ENCODE assay signal across 10 cellular contexts in the genomic region with DNA sequence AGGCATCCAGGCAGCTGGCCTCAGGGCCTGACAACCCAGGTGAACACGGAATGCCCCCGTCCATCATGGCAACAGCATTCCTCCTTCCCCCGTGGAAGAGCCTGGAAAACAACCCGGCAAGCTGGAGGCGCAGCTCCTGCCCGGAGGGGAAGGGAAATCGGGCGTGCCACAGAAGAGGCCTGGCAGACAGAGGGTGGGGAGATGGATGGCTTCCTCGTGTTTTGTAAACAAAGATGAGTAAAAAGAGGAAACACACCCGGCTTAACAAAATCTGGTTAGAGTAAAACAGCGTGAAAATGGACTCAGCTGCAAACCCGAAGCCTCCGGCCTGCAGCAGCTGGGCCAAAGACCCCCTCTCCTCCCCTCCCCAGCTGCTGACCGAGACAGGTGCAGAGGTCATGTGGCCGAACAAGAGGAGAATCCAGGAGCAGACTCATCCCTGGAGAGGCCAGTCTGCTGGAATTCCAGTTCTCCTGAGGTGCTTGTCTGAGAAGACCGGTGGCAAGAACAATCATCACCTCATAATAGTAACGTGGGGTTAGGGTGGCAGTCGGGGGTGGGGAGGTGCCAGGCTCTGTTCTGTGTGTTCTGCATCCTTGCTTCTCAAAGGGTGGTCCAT. TPM values are rescaled to one million over a fixed set of nuclear protein-coding genes. Genes with fewer than 3 reads are reported as not detected.
DNase-seq lines count a peak whose midpoint lies in the region; ATAC-seq and TF ChIP-seq lines count a peak whose summit lies in the region.
"Had no signal": no experiment of that assay in that cellular context is flagged by ENCODE, and none has a peak within 500 bp of the region (broad histone marks: within the 10 kb centered on the region; RNA-seq: fewer than 3 reads in every experiment).

No MANE protein-coding gene starts in this region.

- WGBS in transverse colon (ENCODE audit: low coverage in 1 of 2), 2 donors = 25 to 47% methylated on average over 5 to 18 of the region's 18 CpGs

- peak overlapping the region; percentile 0 for H3K4me3 ChIP-seq in lower lobe of right lung
- no peak overlapping the region for H3K4me3 ChIP-seq in transverse colon

- no peaks in the 10 kb centered on the region for H3K9me3 Mint-ChIP-seq in activated naive CD8-positive, alpha-beta T cell treated with anti-CD3 and anti-CD28 coated beads for 36 hours
- H3K9me3 Mint-ChIP-seq: natural killer cell had no signal

- peaks cover 2% of the 10 kb centered on the region for H3K36me3 Mint-ChIP-seq in activated naive CD8-positive, alpha-beta T cell treated with anti-CD3 and anti-CD28 coated beads for 36 hours
- H3K36me3 Mint-ChIP-seq: natural killer cell had no signal

- DNase-seq in SHP77 treated with DMSO at 0.1 percent for 48 hours (lab: John Stamatoyannopoulos, UW) = peak; percentile 25
- no peak for DNase-seq in SHP77 (lab: John Stamatoyannopoulos, UW)
- DNase-seq in lower lobe of right lung = no peak
- DNase-seq in transverse colon = no peak
- DNase-seq in activated naive CD8-positive, alpha-beta T cell treated with anti-CD3 and anti-CD28 coated beads for 36 hours = no peak
- no peak for DNase-seq in HPDE6-E6E7 (ENCODE audit: extremely low spot score)
- DNase-seq: natural killer cell had no signal

- no peak for TF ChIP-seq POLR2A in transverse colon (IDR thresholded peaks at IDR 0.05)

- H3K4me1 ChIP-seq in lower lobe of right lung (peaks cover 83% of the 10 kb centered on the region), transverse colon (peaks cover 45 to 90% (median 62%) of the 10 kb centered on the region in 4 donors)

- H3K36me3 ChIP-seq in lower lobe of right lung = peaks cover 25% of the 10 kb centered on the region
- H3K36me3 ChIP-seq in transverse colon = no peaks in the 10 kb centered on the region

- TF ChIP-seq CTCF in VCaP (conservative IDR thresholded peaks at IDR 0.05) = no peak
- TF ChIP-seq CTCF in lower lobe of right lung (IDR thresholded peaks at IDR 0.05) = no peak
- TF ChIP-seq CTCF in transverse colon (IDR thresholded peaks at IDR 0.05) = no peak

- H3K27me3 ChIP-seq in lower lobe of right lung (ENCODE audit: low read depth) (no peaks in the 10 kb centered on the region), transverse colon (no peaks in the 10 kb centered on the region)

- H3K27me3 Mint-ChIP-seq in activated naive CD8-positive, alpha-beta T cell treated with anti-CD3 and anti-CD28 coated beads for 36 hours = no peaks in the 10 kb centered on the region

- no peak overlapping the region for H3K4me3 Mint-ChIP-seq in activated naive CD8-positive, alpha-beta T cell treated with anti-CD3 and anti-CD28 coated beads for 36 hours
- H3K4me3 Mint-ChIP-seq: natural killer cell had no signal

- in situ Hi-C loops in transverse colon (cut with MboI; ENCODE audit: low pct_ligation_motif_present in 1 of 4, low pct_unique_long_range_greater_than_20kb in 1 of 4, low sequenced_read_pairs in 3 of 4) = no loop called here

- H3K27ac ChIP-seq in VCaP (peak overlapping the region; percentile 51), lower lobe of right lung (peak overlapping the region; percentile 79), transverse colon (peak overlapping the region; percentile 73 to 94 (median 84))
- H3K27ac ChIP-seq: C4-2B had no signal

- H3K9me3 ChIP-seq in lower lobe of right lung (no peaks in the 10 kb centered on the region), transverse colon (no peaks in the 10 kb centered on the region)

- ATAC-seq in lower lobe of right lung (peak in 1 of 2 donors; percentile 2), HG03025 (IDR thresholded peaks at IDR 0.05; ENCODE audit: low FRiP score, unreplicated experiment) (no peak)
- ATAC-seq: natural killer cell had no signal

- peaks cover 37% of the 10 kb centered on the region for H3K4me1 Mint-ChIP-seq in activated naive CD8-positive, alpha-beta T cell treated with anti-CD3 and anti-CD28 coated beads for 36 hours

- TF ChIP-seq EP300 in transverse colon (IDR thresholded peaks at IDR 0.05; ENCODE audit: low read depth) = no peak

- H3K27ac Mint-ChIP-seq in activated naive CD8-positive, alpha-beta T cell treated with anti-CD3 and anti-CD28 coated beads for 36 hours = no peak overlapping the region
- H3K27ac Mint-ChIP-seq: natural killer cell had no signal

- intact Hi-C loops in lower lobe of right lung (cut with DNase I) (no loop called here), transverse colon (cut with DNase I; ENCODE audit: low total_unique reads) (no loop called here)

RNA-seq across cellular contexts. Expression of gene BMF, which starts 15.3 kb away (rescaled TPM):
- 17.2 TPM for total RNA-seq in lower lobe of right lung
- total RNA-seq in transverse colon = 10 to 100 TPM; 13.3 to 35.4 (median 25.1) TPM
- total RNA-seq in activated naive CD8-positive, alpha-beta T cell treated with anti-CD3 and anti-CD28 coated beads for 36 hours = 1 to 10 TPM; 5.1 to 5.4 TPM

RNA-seq across cellular contexts. Expression of gene SRP14, which starts 54.4 kb away (rescaled TPM):
- 138 TPM for total RNA-seq in lower lobe of right lung
- 100 to 1,000 TPM; 216 to 511 (median 283) TPM for total RNA-seq in transverse colon
- 100 to 1,000 TPM; 161 to 169 TPM for total RNA-seq in activated naive CD8-positive, alpha-beta T cell treated with anti-CD3 and anti-CD28 coated beads for 36 hours
